1 cellular context compared by ENCODE assay signal in genomic region chr1:145993618-145994390, GRCh38.
TF ChIP-seq lines count a peak whose summit lies in the region.

No MANE protein-coding gene starts in this region.

TF ChIP-seq in K562, 482 proteins besides CTCF, POLR2A, EP300 and RAD21 (continued from another document and continues in another):
- TF ChIP-seq, protein P1, sequence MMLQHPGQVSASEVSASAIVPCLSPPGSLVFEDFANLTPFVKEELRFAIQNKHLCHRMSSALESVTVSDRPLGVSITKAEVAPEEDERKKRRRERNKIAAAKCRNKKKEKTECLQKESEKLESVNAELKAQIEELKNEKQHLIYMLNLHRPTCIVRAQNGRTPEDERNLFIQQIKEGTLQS (IDR thresholded peaks at IDR 0.05), result no peak
- TF ChIP-seq, protein P1 (CRISPR knock-in tag; conservative IDR thresholded peaks at IDR 0.05), result no peak; the same call in 1 of the 2 replicates
- TF ChIP-seq ZBTB49 (CRISPR knock-in tag; IDR thresholded peaks at IDR 0.05; ENCODE audit: borderline replicate concordance), result 0 out of 2 replicates have a peak, but pooled peaks have one; percentile 67
- TF ChIP-seq, protein P2, sequence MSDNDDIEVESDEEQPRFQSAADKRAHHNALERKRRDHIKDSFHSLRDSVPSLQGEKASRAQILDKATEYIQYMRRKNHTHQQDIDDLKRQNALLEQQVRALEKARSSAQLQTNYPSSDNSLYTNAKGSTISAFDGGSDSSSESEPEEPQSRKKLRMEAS (CRISPR knock-in tag; IDR thresholded peaks at IDR 0.05), result no peak
- TF ChIP-seq HBP1 (CRISPR knock-in tag; IDR thresholded peaks at IDR 0.05), result 0 out of 2 replicates have a peak, but pooled peaks have one; percentile 4
- peak; percentile 24; the same call in 1 of the 2 replicates for TF ChIP-seq FOXK1 (CRISPR knock-in tag; IDR thresholded peaks at IDR 0.05; ENCODE audit: borderline replicate concordance)
- TF ChIP-seq, protein P3, sequence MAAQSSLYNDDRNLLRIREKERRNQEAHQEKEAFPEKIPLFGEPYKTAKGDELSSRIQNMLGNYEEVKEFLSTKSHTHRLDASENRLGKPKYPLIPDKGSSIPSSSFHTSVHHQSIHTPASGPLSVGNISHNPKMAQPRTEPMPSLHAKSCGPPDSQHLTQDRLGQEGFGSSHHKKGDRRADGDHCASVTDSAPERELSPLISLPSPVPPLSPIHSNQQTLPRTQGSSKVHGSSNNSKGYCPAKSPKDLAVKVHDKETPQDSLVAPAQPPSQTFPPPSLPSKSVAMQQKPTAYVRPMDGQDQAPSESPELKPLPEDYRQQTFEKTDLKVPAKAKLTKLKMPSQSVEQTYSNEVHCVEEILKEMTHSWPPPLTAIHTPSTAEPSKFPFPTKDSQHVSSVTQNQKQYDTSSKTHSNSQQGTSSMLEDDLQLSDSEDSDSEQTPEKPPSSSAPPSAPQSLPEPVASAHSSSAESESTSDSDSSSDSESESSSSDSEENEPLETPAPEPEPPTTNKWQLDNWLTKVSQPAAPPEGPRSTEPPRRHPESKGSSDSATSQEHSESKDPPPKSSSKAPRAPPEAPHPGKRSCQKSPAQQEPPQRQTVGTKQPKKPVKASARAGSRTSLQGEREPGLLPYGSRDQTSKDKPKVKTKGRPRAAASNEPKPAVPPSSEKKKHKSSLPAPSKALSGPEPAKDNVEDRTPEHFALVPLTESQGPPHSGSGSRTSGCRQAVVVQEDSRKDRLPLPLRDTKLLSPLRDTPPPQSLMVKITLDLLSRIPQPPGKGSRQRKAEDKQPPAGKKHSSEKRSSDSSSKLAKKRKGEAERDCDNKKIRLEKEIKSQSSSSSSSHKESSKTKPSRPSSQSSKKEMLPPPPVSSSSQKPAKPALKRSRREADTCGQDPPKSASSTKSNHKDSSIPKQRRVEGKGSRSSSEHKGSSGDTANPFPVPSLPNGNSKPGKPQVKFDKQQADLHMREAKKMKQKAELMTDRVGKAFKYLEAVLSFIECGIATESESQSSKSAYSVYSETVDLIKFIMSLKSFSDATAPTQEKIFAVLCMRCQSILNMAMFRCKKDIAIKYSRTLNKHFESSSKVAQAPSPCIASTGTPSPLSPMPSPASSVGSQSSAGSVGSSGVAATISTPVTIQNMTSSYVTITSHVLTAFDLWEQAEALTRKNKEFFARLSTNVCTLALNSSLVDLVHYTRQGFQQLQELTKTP (IDR thresholded peaks at IDR 0.05; ENCODE audit: low read depth in 1 of 2, partially characterized antibody in 2 of 2), result peak; percentile 14 to 61
- TF ChIP-seq POLR2G (IDR thresholded peaks at IDR 0.05; ENCODE audit: low read depth, low read length), result 0 out of 2 replicates have a peak, but pooled peaks have one; percentile 9
- no peak for TF ChIP-seq MITF (IDR thresholded peaks at IDR 0.05)
- TF ChIP-seq REST (CRISPR knock-in tag; IDR thresholded peaks at IDR 0.05; ENCODE audit: low read depth), result no peak
- TF ChIP-seq ZNF592 (IDR thresholded peaks at IDR 0.05), result 0 out of 2 replicates have a peak, but pooled peaks have one; percentile 5
- TF ChIP-seq TAF15 (IDR thresholded peaks at IDR 0.05; ENCODE audit: low read depth, low read length), result no peak
- no peak for TF ChIP-seq ARNT (IDR thresholded peaks at IDR 0.05)
- TF ChIP-seq IRF1 (CRISPR knock-in tag; IDR thresholded peaks at IDR 0.05; ENCODE audit: borderline replicate concordance), result no peak
- no peak for TF ChIP-seq ZNF316 (IDR thresholded peaks at IDR 0.05)
- TF ChIP-seq NR4A1 (CRISPR knock-in tag; IDR thresholded peaks at IDR 0.05), result no peak
- TF ChIP-seq NR4A1 (tag; IDR thresholded peaks at IDR 0.05), result no peak
- TF ChIP-seq TARDBP (IDR thresholded peaks at IDR 0.05), result 0 out of 2 replicates have a peak, but pooled peaks have one; percentile 50
- 0 out of 2 replicates have a peak, but pooled peaks have one; percentile 12 for TF ChIP-seq MAFK (IDR thresholded peaks at IDR 0.05; ENCODE audit: low read length)
- TF ChIP-seq, protein P4, sequence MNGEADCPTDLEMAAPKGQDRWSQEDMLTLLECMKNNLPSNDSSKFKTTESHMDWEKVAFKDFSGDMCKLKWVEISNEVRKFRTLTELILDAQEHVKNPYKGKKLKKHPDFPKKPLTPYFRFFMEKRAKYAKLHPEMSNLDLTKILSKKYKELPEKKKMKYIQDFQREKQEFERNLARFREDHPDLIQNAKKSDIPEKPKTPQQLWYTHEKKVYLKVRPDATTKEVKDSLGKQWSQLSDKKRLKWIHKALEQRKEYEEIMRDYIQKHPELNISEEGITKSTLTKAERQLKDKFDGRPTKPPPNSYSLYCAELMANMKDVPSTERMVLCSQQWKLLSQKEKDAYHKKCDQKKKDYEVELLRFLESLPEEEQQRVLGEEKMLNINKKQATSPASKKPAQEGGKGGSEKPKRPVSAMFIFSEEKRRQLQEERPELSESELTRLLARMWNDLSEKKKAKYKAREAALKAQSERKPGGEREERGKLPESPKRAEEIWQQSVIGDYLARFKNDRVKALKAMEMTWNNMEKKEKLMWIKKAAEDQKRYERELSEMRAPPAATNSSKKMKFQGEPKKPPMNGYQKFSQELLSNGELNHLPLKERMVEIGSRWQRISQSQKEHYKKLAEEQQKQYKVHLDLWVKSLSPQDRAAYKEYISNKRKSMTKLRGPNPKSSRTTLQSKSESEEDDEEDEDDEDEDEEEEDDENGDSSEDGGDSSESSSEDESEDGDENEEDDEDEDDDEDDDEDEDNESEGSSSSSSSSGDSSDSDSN (IDR thresholded peaks at IDR 0.05; ENCODE audit: borderline replicate concordance in 1 of 2, low read depth in 2 of 2, low read length in 2 of 2), result peak in 1 of 2 experiments; percentile 32; a peak in 1 of 4 replicates
- peak; percentile 31 for TF ChIP-seq ARHGAP35 (IDR thresholded peaks at IDR 0.05; ENCODE audit: partially characterized antibody)
- TF ChIP-seq ZNF586 (CRISPR knock-in tag; conservative IDR thresholded peaks at IDR 0.05), result no peak
- 0 out of 2 replicates have a peak, but pooled peaks have one; percentile 29 for TF ChIP-seq NFRKB (IDR thresholded peaks at IDR 0.05; ENCODE audit: low read depth)
- TF ChIP-seq MTA3 (IDR thresholded peaks at IDR 0.05; ENCODE audit: borderline replicate concordance), result 0 out of 2 replicates have a peak, but pooled peaks have one; percentile 7
- no peak for TF ChIP-seq ZNF239 (CRISPR knock-in tag; IDR thresholded peaks at IDR 0.05)
- no peak for TF ChIP-seq PTBP1 (IDR thresholded peaks at IDR 0.05; ENCODE audit: low read depth, low read length)
